17 cellular contexts compared by ENCODE assay signal in genomic region chr11:9200471-9200870, GRCh38.
A peak's percentile ranks its signal among the peaks of the same experiment; 100 is the strongest.
DNase-seq lines count a peak whose midpoint lies in the region; ATAC-seq, FAIRE-seq and TF ChIP-seq lines count a peak whose summit lies in the region.
"Had no signal": no experiment of that assay in that cellular context is flagged by ENCODE, and none has a peak within 500 bp of the region (broad histone marks: within the 10 kb centered on the region; RNA-seq: fewer than 3 reads in every experiment).

No MANE protein-coding gene starts in this region.

- no peak overlapping the region for H2AK5ac ChIP-seq in mesendoderm (ENCODE audit: low read length)

- TF ChIP-seq EP300 in GM12878 (IDR thresholded peaks at IDR 0.05; ENCODE audit: borderline replicate concordance in 1 of 2, control insufficient read depth in 1 of 2, low read depth in 2 of 2, low read length in 2 of 2): no peak

- H4K20me1 ChIP-seq in GM12878 (ENCODE audit: control insufficient read depth, insufficient read depth): no peaks in the 10 kb centered on the region

- no peaks in the 10 kb centered on the region for H3K27me3 Mint-ChIP-seq in endodermal cell (ENCODE audit: insufficient read depth)
- H3K27me3 Mint-ChIP-seq: B cell had no signal

- 98% methylated on average over 2 of the region's 2 CpGs for WGBS in GM12878 (ENCODE audit: insufficient coverage, insufficient replicate concordance, low lambda C conversion rate, missing lambda C conversion rate)
- no CpG with 5 or more reads among the region's 2 CpGs for WGBS in mesendoderm (ENCODE audit: extremely low coverage, insufficient coverage, low lambda C conversion rate)
- 100% methylated on average over 2 of the region's 2 CpGs for WGBS in endodermal cell (ENCODE audit: insufficient coverage in 1 of 2, insufficient read length in 1 of 2), 2 experiments

- DNase-seq in cardiac muscle cell (ENCODE audit: low read depth in 1 of 2, low spot score in 1 of 2) (peak in 1 of 2 donors; percentile 32), cardiac septum (ENCODE audit: low spot score) (no peak), Panc1 (ENCODE audit: low read depth, low spot score) (no peak), GM12878 (ENCODE audit: low read depth, low spot score) (no peak), mesendoderm (peak; percentile 27), SHP77 treated with DMSO at 0.1 percent for 48 hours (lab: John Stamatoyannopoulos, UW) (no peak), endodermal cell (no peak)
- DNase-seq: Calu3; CD8-positive, alpha-beta T cell; DMS79 treated with DMSO at 0.1 percent for 48 hours; GF-D8; HCEC 1CT had no signal

- ATAC-seq in Panc1 (no peak), GM12878 (no peak)
- ATAC-seq: CD8-positive, alpha-beta T cell had no signal

- H2BK15ac ChIP-seq in mesendoderm (replicated peaks; ENCODE audit: low read depth): no peak overlapping the region

- no peak overlapping the region for H3K4me3 ChIP-seq in cardiac muscle cell
- no peak overlapping the region for H3K4me3 ChIP-seq in Panc1 (ENCODE audit: low read depth in 2 of 2, low read length in 2 of 2)
- H3K4me3 ChIP-seq in GM12878: no peak overlapping the region
- no peak overlapping the region for H3K4me3 ChIP-seq in mesendoderm (ENCODE audit: low read length)
- no peak overlapping the region for H3K4me3 ChIP-seq in endodermal cell (ENCODE audit: low read length)
- H3K4me3 ChIP-seq: BLaER1 treated with 17β-estradiol and CSF1 and Interleukin-3, amounts not matched to agents 10 nM and 100 nM; GM23338 had no signal

- no peaks in the 10 kb centered on the region for H3K9me3 Mint-ChIP-seq in endodermal cell
- H3K9me3 Mint-ChIP-seq: CD8-positive, alpha-beta T cell; GM23338 had no signal

- H3K27ac Mint-ChIP-seq in endodermal cell: no peak overlapping the region
- H3K27ac Mint-ChIP-seq: B cell; CD8-positive, alpha-beta T cell; GM23338 had no signal

- RAD21 ChIA-PET in GM12878 (lab: Charles Lee; ENCODE audit: unreplicated experiment): no interaction called here

- no peak overlapping the region for H2AFZ ChIP-seq in GM12878 (ENCODE audit: control insufficient read depth, low read depth, low read length)
- H2AFZ ChIP-seq: GM23338 had no signal

- H3K23ac ChIP-seq in mesendoderm (ENCODE audit: low read length): no peak overlapping the region

- TF ChIP-seq CTCF in cardiac muscle cell (IDR thresholded peaks at IDR 0.05; ENCODE audit: low read depth, low read length) (no peak), Panc1 (IDR thresholded peaks at IDR 0.05) (no peak), GM12878 (IDR thresholded peaks at IDR 0.05 in 2 of 3, conservative IDR thresholded peaks at IDR 0.05 in 1 of 3; ENCODE audit: control insufficient read depth in 2 of 3, extremely low read depth in 1 of 3, insufficient read depth in 1 of 3, low read depth in 3 of 3, low read length in 3 of 3) (no peak), endodermal cell (conservative IDR thresholded peaks at IDR 0.05) (no peak)

- peaks cover 37% of the 10 kb centered on the region for H3K36me3 Mint-ChIP-seq in endodermal cell (ENCODE audit: low read depth)

- H3K4me1 ChIP-seq in cardiac muscle cell (ENCODE audit: low read depth) (peaks cover 21% of the 10 kb centered on the region), Panc1 (ENCODE audit: control insufficient read depth, insufficient read depth, low read length) (no peaks in the 10 kb centered on the region), GM12878 (ENCODE audit: control insufficient read depth, insufficient read depth, low read length) (no peaks in the 10 kb centered on the region), mesendoderm (ENCODE audit: control insufficient read depth, low read depth, low read length) (no peaks in the 10 kb centered on the region), endodermal cell (ENCODE audit: control insufficient read depth, insufficient read depth, low read length) (no peaks in the 10 kb centered on the region)
- H3K4me1 ChIP-seq: BLaER1 treated with 17β-estradiol and CSF1 and Interleukin-3, amounts not matched to agents 10 nM and 100 nM had no signal

- POLR2A ChIA-PET in Panc1 (lab: Charles Lee) (no interaction called here), GM12878 (lab: Charles Lee) (no interaction called here)

- H3K18ac ChIP-seq in mesendoderm (ENCODE audit: low read length): no peak overlapping the region

- SMC1A ChIA-PET in GM12878 (lab: Charles Lee; ENCODE audit: uncharacterized antibody, unreplicated experiment): interaction anchor here (1.1 to 2.4 kb wide), 2 partner anchors 32 to 113 kb away, joined by 3 to 7 read pairs; no protein-coding TSS in a partner anchor

- TF ChIP-seq RAD21 in GM12878 (IDR thresholded peaks at IDR 0.05; ENCODE audit: insufficient read depth, low read depth, low read length): no peak

- in situ Hi-C loops in Panc1 (cut with HindIII; ENCODE audit: low pct_unique_long_range_greater_than_20kb, low sequenced_read_pairs): no loop called here
- in situ Hi-C loops in GM12878 (cut with MboI): no loop called here

- H2BK120ac ChIP-seq in mesendoderm (ENCODE audit: low read depth, low read length): no peak overlapping the region

- FAIRE-seq in GM12878 (lab: Jason Lieb, UNC): no peak
- FAIRE-seq: GM18507, H54 had no signal

- peaks cover 4% of the 10 kb centered on the region for H3K79me1 ChIP-seq in mesendoderm (ENCODE audit: low read length)

- BruUV-seq in Panc1 (replicated peaks; lab: Mats Ljungman, UMichigan): TSS peak; percentile 50
- BruUV-seq in GM12878 (replicated peaks; lab: Mats Ljungman, UMichigan): TSS peak; percentile 48

- H3K4ac ChIP-seq in mesendoderm (ENCODE audit: low read depth, low read length): no peak overlapping the region

- H3K9ac ChIP-seq in GM12878 (ENCODE audit: control insufficient read depth, insufficient read depth, low read length): no peak overlapping the region
- H3K9ac ChIP-seq in mesendoderm (ENCODE audit: low read length): no peak overlapping the region
- H3K9ac ChIP-seq in endodermal cell (ENCODE audit: extremely low read depth, low read length, poor library complexity, severe bottlenecking): no peak overlapping the region
- H3K9ac ChIP-seq: BLaER1 treated with 17β-estradiol and CSF1 and Interleukin-3, amounts not matched to agents 10 nM and 100 nM had no signal

- H3K27me3 ChIP-seq in cardiac muscle cell (no peaks in the 10 kb centered on the region), Panc1 (ENCODE audit: control insufficient read depth, insufficient read depth, low read length) (no peaks in the 10 kb centered on the region), GM12878 (replicated peaks in 1 of 2; ENCODE audit: control insufficient read depth in 2 of 2, insufficient read depth in 2 of 2, low read length in 1 of 2) (no peaks in the 10 kb centered on the region), mesendoderm (ENCODE audit: insufficient read depth, low read length, poor library complexity) (no peaks in the 10 kb centered on the region), endodermal cell (ENCODE audit: control insufficient read depth, insufficient read depth, low read length, poor library complexity, severe bottlenecking) (no peaks in the 10 kb centered on the region)
- H3K27me3 ChIP-seq: BLaER1 treated with 17β-estradiol and CSF1 and Interleukin-3, amounts not matched to agents 10 nM and 100 nM had no signal

- H3K36me3 ChIP-seq in cardiac muscle cell: peaks cover 16% of the 10 kb centered on the region
- H3K36me3 ChIP-seq in Panc1 (ENCODE audit: control insufficient read depth, insufficient read depth, low read length): peaks cover 4% of the 10 kb centered on the region
- peaks cover 2 to 7% of the 10 kb centered on the region in 2 experiments; a peak in 2 of 4 replicates for H3K36me3 ChIP-seq in GM12878 (ENCODE audit: control insufficient read depth in 2 of 2, insufficient read depth in 2 of 2, low read length in 1 of 2)
- H3K36me3 ChIP-seq in mesendoderm (ENCODE audit: control insufficient read depth, insufficient read depth, low read length): peaks cover 3% of the 10 kb centered on the region
- H3K36me3 ChIP-seq in endodermal cell (ENCODE audit: control insufficient read depth, insufficient read depth, low read length): peaks cover 55% of the 10 kb centered on the region

- CTCF ChIA-PET in Panc1 (lab: Charles Lee): no interaction called here
- CTCF ChIA-PET in GM12878 (lab: Yijun Ruan, JAX): interaction anchor here (0.5 to 0.8 kb wide), 2 partner anchors 10 to 186 kb away, joined by 3 read pairs; no protein-coding TSS in a partner anchor

- H3K4me1 Mint-ChIP-seq in endodermal cell: peaks cover 14% of the 10 kb centered on the region
- H3K4me1 Mint-ChIP-seq: B cell had no signal

- H3K4me2 ChIP-seq in GM12878 (ENCODE audit: control insufficient read depth, insufficient read depth) (no peak overlapping the region), mesendoderm (ENCODE audit: low read length) (no peak overlapping the region)
- H3K4me2 ChIP-seq: BLaER1 treated with 17β-estradiol and CSF1 and Interleukin-3, amounts not matched to agents 10 nM and 100 nM; GM23338 had no signal

- peak overlapping the region; percentile 78 for H3K27ac ChIP-seq in cardiac muscle cell
- no peak overlapping the region for H3K27ac ChIP-seq in Panc1 (ENCODE audit: low read length)
- H3K27ac ChIP-seq in GM12878 (ENCODE audit: control insufficient read depth, insufficient read depth): no peak overlapping the region
- no peak overlapping the region for H3K27ac ChIP-seq in mesendoderm (ENCODE audit: low read depth, low read length)
- no peak overlapping the region for H3K27ac ChIP-seq in endodermal cell (ENCODE audit: low read depth, low read length)
- H3K27ac ChIP-seq: BLaER1 treated with 17β-estradiol and CSF1 and Interleukin-3, amounts not matched to agents 10 nM and 100 nM had no signal

- no peak overlapping the region for H4K5ac ChIP-seq in mesendoderm (ENCODE audit: low read length)

- no peak overlapping the region for H3K4me3 Mint-ChIP-seq in endodermal cell
- H3K4me3 Mint-ChIP-seq: B cell; CD8-positive, alpha-beta T cell; GM23338 had no signal

- no peaks in the 10 kb centered on the region; the same call in 1 of the 2 replicates for H3K79me2 ChIP-seq in GM12878 (ENCODE audit: control insufficient read depth, insufficient read depth, low read length)
- H3K79me2 ChIP-seq in mesendoderm (ENCODE audit: control insufficient read depth, insufficient read depth, low read length): no peaks in the 10 kb centered on the region

- H3K9me3 ChIP-seq in cardiac muscle cell (ENCODE audit: low read depth): no peaks in the 10 kb centered on the region
- no peaks in the 10 kb centered on the region for H3K9me3 ChIP-seq in Panc1 (ENCODE audit: control insufficient read depth, insufficient read depth, low read depth, low read length)
- H3K9me3 ChIP-seq in GM12878 (replicated peaks; ENCODE audit: control insufficient read depth, insufficient read depth, low read length): no peaks in the 10 kb centered on the region
- H3K9me3 ChIP-seq in endodermal cell (ENCODE audit: control insufficient read depth, low read length): no peaks in the 10 kb centered on the region
- H3K9me3 ChIP-seq: BLaER1 treated with 17β-estradiol and CSF1 and Interleukin-3, amounts not matched to agents 10 nM and 100 nM had no signal

- TF ChIP-seq POLR2A in GM12878 (IDR thresholded peaks at IDR 0.05; ENCODE audit: low read depth, low read length): no peak

- intact Hi-C loops in cardiac septum (cut with DNase I): loop anchor here (5.0 to 10.0 kb wide), 2 partner anchors 67 to 164 kb away; partner anchors contain the start of gene DENND5A
- intact Hi-C loops in Panc1 (cut with micrococcal nuclease; ENCODE audit: unreplicated experiment): no loop called here
- intact Hi-C loops in GM12878 (cut with micrococcal nuclease; ENCODE audit: unreplicated experiment): no loop called here

- H3K56ac ChIP-seq in mesendoderm (ENCODE audit: low read length): no peak overlapping the region

- no peak overlapping the region for H2BK5ac ChIP-seq in mesendoderm (ENCODE audit: low read length)

- H4K8ac ChIP-seq in mesendoderm (ENCODE audit: low read depth, low read length): no peak overlapping the region
